In genomic region chr2:127986548-127987079, GRCh38 we compare ENCODE assay signal across 19 cellular contexts. TPM values are rescaled to one million over a fixed set of nuclear protein-coding genes. Genes with fewer than 3 reads are reported as not detected.
DNase-seq lines count a peak whose midpoint lies in the region; ATAC-seq and TF ChIP-seq lines count a peak whose summit lies in the region.
"Had no signal": no experiment of that assay in that cellular context is flagged by ENCODE, and none has a peak within 500 bp of the region (broad histone marks: within the 10 kb centered on the region; RNA-seq: fewer than 3 reads in every experiment).

No MANE protein-coding gene starts in this region.

- intact Hi-C loops in activated CD4-positive, alpha-beta T cell treated with anti-CD3 and anti-CD28 coated beads for 36 hours (cut with DNase I, micrococcal nuclease) = no loop called here

- no peak for TF ChIP-seq CTCF in glutamatergic neuron (IDR thresholded peaks at IDR 0.05; ENCODE audit: partially characterized antibody, unreplicated experiment)

- H3K27me3 ChIP-seq in HAP-1 (ENCODE audit: low read depth) = no peaks in the 10 kb centered on the region
- H3K27me3 ChIP-seq: BE2C had no signal

- H3K4me3 ChIP-seq in HAP-1 = no peak overlapping the region
- H3K4me3 ChIP-seq: K562, PC-9 had no signal

- peaks cover 67% of the 10 kb centered on the region for H3K36me3 ChIP-seq in HAP-1 (replicated peaks)
- H3K36me3 ChIP-seq: BE2C had no signal

- H3K4me1 ChIP-seq in HAP-1 = no peaks in the 10 kb centered on the region
- H3K4me1 ChIP-seq: BE2C had no signal

- H3K9me3 Mint-ChIP-seq in activated CD4-positive, alpha-beta T cell treated with anti-CD3 and anti-CD28 coated beads for 36 hours (ENCODE audit: low read depth) = no peaks in the 10 kb centered on the region
- H3K9me3 Mint-ChIP-seq in glutamatergic neuron (ENCODE audit: unreplicated experiment) = peaks cover 1% of the 10 kb centered on the region
- H3K9me3 Mint-ChIP-seq: CD4-positive, alpha-beta memory T cell had no signal

- peaks cover 8% of the 10 kb centered on the region for H3K4me1 Mint-ChIP-seq in activated CD4-positive, alpha-beta T cell treated with anti-CD3 and anti-CD28 coated beads for 36 hours
- no peaks in the 10 kb centered on the region for H3K4me1 Mint-ChIP-seq in glutamatergic neuron (ENCODE audit: low read depth, unreplicated experiment)

- in situ Hi-C loops in HAP-1 (cut with MboI; ENCODE audit: low sequenced_read_pairs) = no loop called here

- no peak for DNase-seq in activated CD4-positive, alpha-beta T cell treated with anti-CD3 and anti-CD28 coated beads for 36 hours
- DNase-seq in activated CD4-positive, alpha-beta T cell treated with anti-CD3 and anti-CD28 coated beads for 4 hours = no peak
- DNase-seq in Ammon's horn (ENCODE audit: low spot score) (peak; percentile 74), glutamatergic neuron (no peak), midbrain (lab: John Stamatoyannopoulos, UW) (peak; percentile 26), HCEC 1CT (no peak), HAP-1 (ENCODE audit: low spot score in 2 of 2) (no peak)
- DNase-seq: BE2C; Calu3; CD4-positive, alpha-beta memory T cell; DMS53; NCI-H1417 treated with DMSO at 0.1 percent for 48 hours; NCI-H2029; NCI-H2171; NCI-H748 treated with DMSO at 0.1 percent for 48 hours had no signal

- peaks cover 45% of the 10 kb centered on the region for H3K36me3 Mint-ChIP-seq in activated CD4-positive, alpha-beta T cell treated with anti-CD3 and anti-CD28 coated beads for 36 hours (ENCODE audit: low read depth)
- H3K36me3 Mint-ChIP-seq in glutamatergic neuron (ENCODE audit: unreplicated experiment) = no peaks in the 10 kb centered on the region

- H3K27ac Mint-ChIP-seq in activated CD4-positive, alpha-beta T cell treated with anti-CD3 and anti-CD28 coated beads for 36 hours = no peak overlapping the region
- peak overlapping the region; percentile 63 for H3K27ac Mint-ChIP-seq in glutamatergic neuron (ENCODE audit: unreplicated experiment)
- H3K27ac Mint-ChIP-seq: CD4-positive, alpha-beta memory T cell had no signal

- POLR2A ChIA-PET in activated CD4-positive, alpha-beta T cell treated with anti-CD3 and anti-CD28 coated beads for 36 hours (lab: Charles Lee) = no interaction called here

- no peak overlapping the region for H3K4me3 Mint-ChIP-seq in activated CD4-positive, alpha-beta T cell treated with anti-CD3 and anti-CD28 coated beads for 36 hours
- no peak overlapping the region for H3K4me3 Mint-ChIP-seq in glutamatergic neuron (ENCODE audit: unreplicated experiment)
- H3K4me3 Mint-ChIP-seq: CD4-positive, alpha-beta memory T cell had no signal

- no peaks in the 10 kb centered on the region for H3K9me3 ChIP-seq in HAP-1
- H3K9me3 ChIP-seq: BE2C had no signal

- peak; percentile 26 for ATAC-seq in activated CD4-positive, alpha-beta T cell treated with anti-CD3 and anti-CD28 coated beads for 36 hours
- ATAC-seq in HG02763 (IDR thresholded peaks at IDR 0.05; ENCODE audit: unreplicated experiment) = no peak
- ATAC-seq: HCT116, K562 had no signal

- CTCF ChIA-PET in activated CD4-positive, alpha-beta T cell treated with anti-CD3 and anti-CD28 coated beads for 36 hours (lab: Charles Lee) = no interaction called here

- no peaks in the 10 kb centered on the region for H3K27me3 Mint-ChIP-seq in activated CD4-positive, alpha-beta T cell treated with anti-CD3 and anti-CD28 coated beads for 36 hours
- H3K27me3 Mint-ChIP-seq in glutamatergic neuron (ENCODE audit: unreplicated experiment) = no peaks in the 10 kb centered on the region
- H3K27me3 Mint-ChIP-seq: CD4-positive, alpha-beta memory T cell had no signal

RNA-seq across cellular contexts. Expression of gene SAP130, which starts 41.2 kb away (rescaled TPM):
- total RNA-seq in activated CD4-positive, alpha-beta T cell treated with anti-CD3 and anti-CD28 coated beads for 36 hours = 10 to 100 TPM; 28.2 to 35.8 TPM
- total RNA-seq in glutamatergic neuron (ENCODE audit: unreplicated experiment) = 28.5 TPM

Comparison
In these comparisons a context has a peak if more than half of its experiments do, and no peak if none do; other contexts are left out.
1. DNase-seq: peak in Ammon's horn (single experiment) and midbrain (single experiment); none in activated CD4-positive, alpha-beta T cell treated with anti-CD3 and anti-CD28 coated beads for 36 hours (single experiment), activated CD4-positive, alpha-beta T cell treated with anti-CD3 and anti-CD28 coated beads for 4 hours (0 of 2), glutamatergic neuron (single experiment), HCEC 1CT (single experiment) and HAP-1 (0 of 2).